28 cellular contexts compared by ENCODE assay signal in genomic region chr12:66898700-66899469, GRCh38.
DNase-seq lines count a peak whose midpoint lies in the region; ATAC-seq and TF ChIP-seq lines count a peak whose summit lies in the region.
"Had no signal": no experiment of that assay in that cellular context is flagged by ENCODE, and none has a peak within 500 bp of the region (broad histone marks: within the 10 kb centered on the region; RNA-seq: fewer than 3 reads in every experiment).

No MANE protein-coding gene starts in this region.

- H3K27me3 ChIP-seq in mammary epithelial cell (ENCODE audit: insufficient read depth, low read length) (no peaks in the 10 kb centered on the region), breast epithelium (no peaks in the 10 kb centered on the region), Caco-2 (replicated peaks; ENCODE audit: control insufficient read depth, insufficient read depth, low read length) (no peaks in the 10 kb centered on the region), spleen (replicated peaks in 1 of 7) (no peaks in the 10 kb centered on the region)
- H3K27me3 ChIP-seq: Peyer's patch, vagina had no signal

- 71% methylated on average over 3 of the region's 3 CpGs for WGBS in mammary epithelial cell (ENCODE audit: low coverage, missing lambda C conversion rate)
- WGBS in spleen, 5 donors = 89 to 98% (median 93%) methylated on average over 3 of the region's 3 CpGs

- CTCF ChIA-PET in mammary epithelial cell (lab: Charles Lee; ENCODE audit: low non-redundant PET) = no interaction called here
- CTCF ChIA-PET in Caco-2 (lab: Charles Lee) = no interaction called here

- TF ChIP-seq CTCF in mammary epithelial cell (conservative IDR thresholded peaks at IDR 0.05 in 1 of 2, IDR thresholded peaks at IDR 0.05 in 1 of 2; ENCODE audit: extremely low read depth in 1 of 2, insufficient read depth in 1 of 2, low read depth in 1 of 2, low read length in 2 of 2) (no peak), breast epithelium (IDR thresholded peaks at IDR 0.05) (no peak), Caco-2 (IDR thresholded peaks at IDR 0.05; ENCODE audit: insufficient read depth in 1 of 2, low read depth in 1 of 2, low read length in 1 of 2, severe bottlenecking in 1 of 2, unreplicated experiment in 1 of 2) (no peak), spleen (IDR thresholded peaks at IDR 0.05 in 8 of 11, conservative IDR thresholded peaks at IDR 0.05 in 3 of 11) (no peak)

- H3K9me3 Mint-ChIP-seq in Caco-2 (ENCODE audit: unreplicated experiment) = no peaks in the 10 kb centered on the region
- H3K9me3 Mint-ChIP-seq: activated CD8-positive, alpha-beta T cell treated with anti-CD3 and anti-CD28 coated beads for 36 hours; activated T-helper 2 cell treated with anti-CD3 and anti-CD28 coated beads, Interferon-gamma antibody, Interleukin-2, Interleukin-4, amounts not matched to agents 10 μg/mL and 5 μg/mL and 100 μg/mL, durations not matched to agents 14 hours and 24 hours and 36 hours; stimulated activated naive CD8-positive, alpha-beta T cell treated with anti-CD3 and anti-CD28 coated beads, Interleukin-15, Interleukin-2, amounts not matched to agents 100 ng/mL and 50 ng/mL, for 24 hours had no signal

- peaks cover 19% of the 10 kb centered on the region for H3K27me3 Mint-ChIP-seq in Caco-2 (ENCODE audit: insufficient read depth, unreplicated experiment)
- H3K27me3 Mint-ChIP-seq: activated CD8-positive, alpha-beta T cell treated with anti-CD3 and anti-CD28 coated beads for 36 hours; stimulated activated naive CD8-positive, alpha-beta T cell treated with anti-CD3 and anti-CD28 coated beads, Interleukin-15, Interleukin-2, amounts not matched to agents 100 ng/mL and 50 ng/mL, for 24 hours had no signal

- no peaks in the 10 kb centered on the region for H3K4me1 ChIP-seq in mammary epithelial cell (ENCODE audit: insufficient read depth, low read length)
- no peaks in the 10 kb centered on the region for H3K4me1 ChIP-seq in breast epithelium
- no peaks in the 10 kb centered on the region for H3K4me1 ChIP-seq in Caco-2
- H3K4me1 ChIP-seq in spleen = peaks cover 15 to 33% (median 20%) of the 10 kb centered on the region in 6 donors
- H3K4me1 ChIP-seq: A549, vagina had no signal

- H3K4me3 Mint-ChIP-seq in Caco-2 (ENCODE audit: unreplicated experiment) = no peak overlapping the region
- H3K4me3 Mint-ChIP-seq: activated CD8-positive, alpha-beta T cell treated with anti-CD3 and anti-CD28 coated beads for 36 hours; CD4-positive, CD25-positive, alpha-beta regulatory T cell; stimulated activated naive CD8-positive, alpha-beta T cell treated with anti-CD3 and anti-CD28 coated beads, Interleukin-15, Interleukin-2, amounts not matched to agents 100 ng/mL and 50 ng/mL, for 24 hours had no signal

- H3K27ac Mint-ChIP-seq in Caco-2 (ENCODE audit: unreplicated experiment) = no peak overlapping the region
- H3K27ac Mint-ChIP-seq: activated CD8-positive, alpha-beta T cell treated with anti-CD3 and anti-CD28 coated beads for 36 hours; activated T-helper 2 cell treated with anti-CD3 and anti-CD28 coated beads, Interferon-gamma antibody, Interleukin-2, Interleukin-4, amounts not matched to agents 10 μg/mL and 5 μg/mL and 100 μg/mL, durations not matched to agents 14 hours and 24 hours and 36 hours; stimulated activated naive CD8-positive, alpha-beta T cell treated with anti-CD3 and anti-CD28 coated beads, Interleukin-15, Interleukin-2, amounts not matched to agents 100 ng/mL and 50 ng/mL, for 24 hours had no signal

- no peaks in the 10 kb centered on the region for H3K4me1 Mint-ChIP-seq in Caco-2 (ENCODE audit: low read depth, unreplicated experiment)

- no peaks in the 10 kb centered on the region for H3K36me3 Mint-ChIP-seq in Caco-2 (ENCODE audit: insufficient read depth, unreplicated experiment)

- H3K9me3 ChIP-seq in mammary epithelial cell (replicated peaks; ENCODE audit: insufficient read depth, low read length) (no peaks in the 10 kb centered on the region), breast epithelium (no peaks in the 10 kb centered on the region), Caco-2 (no peaks in the 10 kb centered on the region), spleen (no peaks in the 10 kb centered on the region)
- H3K9me3 ChIP-seq: A549, Peyer's patch, vagina had no signal

- intact Hi-C loops in mammary epithelial cell (cut with micrococcal nuclease) (no loop called here), breast epithelium (cut with DNase I; ENCODE audit: low total_unique reads) (no loop called here), Caco-2 (cut with micrococcal nuclease; ENCODE audit: unreplicated experiment) (no loop called here), spleen (cut with DNase I; ENCODE audit: low total_unique reads) (no loop called here)

- in situ Hi-C loops in mammary epithelial cell (cut with MboI; ENCODE audit: low sequenced_read_pairs in 2 of 2) = loop anchor here in 1 of 2 donors (10.0 kb wide), 1 partner anchor 326 kb away; no protein-coding TSS in a partner anchor

- H4K20me1 ChIP-seq in mammary epithelial cell (ENCODE audit: insufficient read depth, low read length) = no peaks in the 10 kb centered on the region

- BruUV-seq in mammary epithelial cell (replicated peaks; lab: Mats Ljungman, UMichigan) (no TSS peak), Caco-2 (replicated peaks; lab: Mats Ljungman, UMichigan) (no TSS peak)

- dilution Hi-C loops in mammary epithelial cell (cut with HindIII; ENCODE audit: low sequenced_read_pairs) = no loop called here

- H3K4me2 ChIP-seq in mammary epithelial cell (ENCODE audit: insufficient read depth, low read depth, low read length) = no peak overlapping the region
- H3K4me2 ChIP-seq: A549 had no signal

- H3K36me3 ChIP-seq in mammary epithelial cell (ENCODE audit: insufficient read depth, low read length) (no peaks in the 10 kb centered on the region), breast epithelium (no peaks in the 10 kb centered on the region), Caco-2 (ENCODE audit: control insufficient read depth, insufficient read depth, low read length) (no peaks in the 10 kb centered on the region), spleen (no peaks in the 10 kb centered on the region)
- H3K36me3 ChIP-seq: Peyer's patch, vagina had no signal

- H3K4me3 ChIP-seq in mammary epithelial cell (replicated peaks in 1 of 3; ENCODE audit: insufficient read depth in 1 of 3, low read depth in 2 of 3, low read length in 3 of 3) = no peak overlapping the region
- no peak overlapping the region for H3K4me3 ChIP-seq in breast epithelium
- H3K4me3 ChIP-seq in Caco-2 (ENCODE audit: low read depth, low read length) = no peak overlapping the region
- no peak overlapping the region for H3K4me3 ChIP-seq in spleen
- H3K4me3 ChIP-seq: A549, GM12878, Peyer's patch, vagina had no signal

- no peak overlapping the region for H3K9ac ChIP-seq in mammary epithelial cell (ENCODE audit: insufficient read depth, low read length)

- H3K27ac ChIP-seq in mammary epithelial cell (ENCODE audit: insufficient read depth, low read depth, low read length) (no peak overlapping the region), breast epithelium (no peak overlapping the region), spleen (peak overlapping the region in 1 of 8 donors; percentile 56)
- H3K27ac ChIP-seq: A549, vagina had no signal

- H2AFZ ChIP-seq in mammary epithelial cell (ENCODE audit: low read depth, low read length) = no peak overlapping the region

- ATAC-seq in esophagus mucosa (peak; percentile 63), HG03442 (IDR thresholded peaks at IDR 0.05; ENCODE audit: unreplicated experiment) (no peak)
- ATAC-seq: A549; activated CD8-positive, alpha-beta T cell treated with anti-CD3 and anti-CD28 coated beads for 36 hours; GM12878; HepG2 had no signal

- peaks cover 15% of the 10 kb centered on the region for H3K79me2 ChIP-seq in mammary epithelial cell (ENCODE audit: insufficient read depth, low read length)

- DNase-seq in mammary epithelial cell (peak; percentile 17), breast epithelium (ENCODE audit: low spot score in 2 of 2) (no peak), NCI-H748 (lab: John Stamatoyannopoulos, UW; ENCODE audit: unreplicated experiment) (peak; percentile 71), Caco-2 (no peak), spleen (no peak), SKM-1 (lab: John Stamatoyannopoulos, UW; ENCODE audit: unreplicated experiment) (no peak)
- DNase-seq: activated CD8-positive, alpha-beta T cell treated with anti-CD3 and anti-CD28 coated beads for 36 hours; activated naive CD4-positive, alpha-beta T cell treated with anti-CD3 and anti-CD28 coated beads, Interleukin-2, amount 50 U/mL, for 16 hours; CD4-positive, CD25-positive, alpha-beta regulatory T cell; EL; H7; Karpas-422; kidney; NCI-H1694; NCI-H526; Peyer's patch; right cardiac atrium; SHP77 treated with DMSO at 0.1 percent for 48 hours; stimulated activated CD4-positive, alpha-beta T cell treated with anti-CD3 and anti-CD28 coated beads, Interleukin-2, amount 100 ng/mL, for 24 hours; SW 1271 had no signal

- TF ChIP-seq POLR2A in breast epithelium (IDR thresholded peaks at IDR 0.05) (no peak), spleen (IDR thresholded peaks at IDR 0.05) (no peak)

- POLR2A ChIA-PET in Caco-2 (lab: Charles Lee) = no interaction called here

Comparison
In these comparisons a context has a peak if more than half of its experiments do, and no peak if none do; other contexts are left out.
1. DNase-seq: peak in mammary epithelial cell (single experiment) and NCI-H748 (single experiment); none in breast epithelium (0 of 2), Caco-2 (0 of 2), spleen (single experiment) and SKM-1 (single experiment).